ENCODE assay signal across 1 cellular context in the genomic region with DNA sequence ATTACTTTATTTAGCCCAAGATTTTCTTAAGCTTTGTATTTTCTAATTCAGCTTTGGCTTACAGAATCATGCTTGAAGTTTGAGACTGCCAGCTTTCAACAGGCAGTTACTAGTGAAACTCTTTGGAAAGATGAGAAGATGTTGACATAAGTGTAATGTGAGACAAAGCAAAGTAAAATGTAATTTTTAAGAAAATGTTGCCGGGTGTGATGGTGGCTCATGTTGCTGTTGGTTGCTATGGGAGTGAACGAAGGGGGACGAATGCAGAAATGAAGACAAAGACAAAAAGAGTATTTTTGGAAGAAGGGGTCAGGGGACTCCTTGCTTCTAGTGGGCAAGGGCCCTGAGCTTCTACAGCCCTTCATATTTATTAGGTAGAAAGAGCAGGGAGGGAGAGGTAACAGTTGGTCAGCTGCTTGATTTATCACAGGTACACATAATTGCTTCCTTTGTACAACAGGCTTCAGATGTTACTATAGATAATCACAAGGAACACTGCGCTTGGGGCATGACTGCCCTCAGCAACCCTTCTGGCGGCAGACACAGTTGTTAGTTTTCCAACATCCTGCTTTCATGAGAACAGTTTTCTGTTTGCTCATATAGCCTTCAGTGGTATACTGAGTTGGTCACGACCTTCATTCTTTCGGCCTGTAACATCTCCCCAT.
A peak's percentile ranks its signal among the peaks of the same experiment; 100 is the strongest.
TF ChIP-seq lines count a peak whose summit lies in the region.

No MANE protein-coding gene starts in this region.

TF ChIP-seq in HepG2, 621 proteins besides CTCF, POLR2A, EP300 and RAD21 (continued from another document):
- TF ChIP-seq, protein P1, sequence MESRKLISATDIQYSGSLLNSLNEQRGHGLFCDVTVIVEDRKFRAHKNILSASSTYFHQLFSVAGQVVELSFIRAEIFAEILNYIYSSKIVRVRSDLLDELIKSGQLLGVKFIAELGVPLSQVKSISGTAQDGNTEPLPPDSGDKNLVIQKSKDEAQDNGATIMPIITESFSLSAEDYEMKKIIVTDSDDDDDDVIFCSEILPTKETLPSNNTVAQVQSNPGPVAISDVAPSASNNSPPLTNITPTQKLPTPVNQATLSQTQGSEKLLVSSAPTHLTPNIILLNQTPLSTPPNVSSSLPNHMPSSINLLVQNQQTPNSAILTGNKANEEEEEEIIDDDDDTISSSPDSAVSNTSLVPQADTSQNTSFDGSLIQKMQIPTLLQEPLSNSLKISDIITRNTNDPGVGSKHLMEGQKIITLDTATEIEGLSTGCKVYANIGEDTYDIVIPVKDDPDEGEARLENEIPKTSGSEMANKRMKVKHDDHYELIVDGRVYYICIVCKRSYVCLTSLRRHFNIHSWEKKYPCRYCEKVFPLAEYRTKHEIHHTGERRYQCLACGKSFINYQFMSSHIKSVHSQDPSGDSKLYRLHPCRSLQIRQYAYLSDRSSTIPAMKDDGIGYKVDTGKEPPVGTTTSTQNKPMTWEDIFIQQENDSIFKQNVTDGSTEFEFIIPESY (CRISPR knock-in tag; IDR thresholded peaks at IDR 0.05) = 0 out of 2 replicates have a peak, but pooled peaks have one; percentile 32
- TF ChIP-seq ZNF614 (CRISPR knock-in tag; IDR thresholded peaks at IDR 0.05; ENCODE audit: borderline replicate concordance) = no peak
- TF ChIP-seq FOXA1 (IDR thresholded peaks at IDR 0.05) = no peak
- peak; percentile 36; the same call in 1 of the 2 replicates for TF ChIP-seq FOXA1 (CRISPR knock-in tag; IDR thresholded peaks at IDR 0.05)
- TF ChIP-seq KLF11 (CRISPR knock-in tag; IDR thresholded peaks at IDR 0.05) = no peak
